In the genomic region with DNA sequence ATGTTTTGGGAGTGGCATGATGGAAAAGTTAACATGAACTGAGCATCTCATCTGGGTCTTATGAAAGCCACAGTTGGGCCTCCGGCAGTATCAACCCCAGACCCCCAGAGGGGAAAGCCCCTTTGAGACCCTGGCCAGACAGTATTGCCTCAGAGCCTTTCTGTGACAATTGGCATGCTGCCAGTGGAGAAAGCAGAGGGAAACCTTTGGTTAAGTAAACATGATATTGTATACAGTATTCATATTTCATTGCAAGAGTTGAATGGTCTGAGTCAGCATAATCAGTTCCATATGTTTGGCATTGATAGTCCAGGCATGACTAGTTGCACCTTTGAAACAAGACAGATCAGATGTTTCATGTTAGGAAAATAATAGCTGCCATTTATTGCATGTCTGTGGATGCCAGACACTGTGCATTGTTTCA, we compare ENCODE assay signal across 15 cellular contexts. TPM values are rescaled to one million over a fixed set of nuclear protein-coding genes. Genes with fewer than 3 reads are reported as not detected.
A peak's percentile ranks its signal among the peaks of the same experiment; 100 is the strongest.
DNase-seq lines count a peak whose midpoint lies in the region; ATAC-seq, FAIRE-seq and TF ChIP-seq lines count a peak whose summit lies in the region.
"Had no signal": no experiment of that assay in that cellular context is flagged by ENCODE, and none has a peak within 500 bp of the region (broad histone marks: within the 10 kb centered on the region; RNA-seq: fewer than 3 reads in every experiment).

No MANE protein-coding gene starts in this region.

- no peak overlapping the region for H3K4me2 ChIP-seq in A549
- no peak overlapping the region for H3K4me2 ChIP-seq in GM23248 (ENCODE audit: unreplicated experiment)
- H3K4me2 ChIP-seq: GM23338 had no signal

- H3K4me3 ChIP-seq in A549 (no peak overlapping the region), GM23248 (no peak overlapping the region), SK-N-MC (peak overlapping the region; percentile 69)
- H3K4me3 ChIP-seq: coronary artery, GM23338, spleen, upper lobe of right lung had no signal

- H3K27me3 ChIP-seq in GM23248 (replicated peaks; ENCODE audit: insufficient read depth), result peaks cover 9% of the 10 kb centered on the region; the same call in 1 of the 2 replicates
- H3K27me3 ChIP-seq: spleen, upper lobe of right lung had no signal

- CTCF ChIA-PET in A549 (lab: Yijun Ruan, JAX), result interaction anchor here (0.7 to 1.8 kb wide), 4 partner anchors 12 to 17 kb away, joined by 3 to 7 read pairs (median 4); no protein-coding TSS in a partner anchor

- H3K27ac ChIP-seq in A549 (no peak overlapping the region), GM23248 (no peak overlapping the region), SK-N-MC (peak overlapping the region; percentile 54; the same call in 1 of the 2 replicates)
- H3K27ac ChIP-seq: coronary artery, spleen had no signal

- H3K36me3 ChIP-seq in GM23248 (ENCODE audit: low read depth) (no peaks in the 10 kb centered on the region), SK-N-MC (ENCODE audit: insufficient read depth, low read length) (no peaks in the 10 kb centered on the region)
- H3K36me3 ChIP-seq: upper lobe of right lung had no signal

- FAIRE-seq in A549 (lab: Jason Lieb, UNC) (no peak), urothelium cell line (lab: Jason Lieb, UNC) (no peak)

- no peak for TF ChIP-seq POLR2A in A549 (IDR thresholded peaks at IDR 0.05; ENCODE audit: low read length)

- no peaks in the 10 kb centered on the region for H3K9me3 ChIP-seq in A549
- H3K9me3 ChIP-seq in GM23248 (ENCODE audit: low read depth), result no peaks in the 10 kb centered on the region
- H3K9me3 ChIP-seq in SK-N-MC (ENCODE audit: low read depth, low read length), result no peaks in the 10 kb centered on the region
- H3K9me3 ChIP-seq: spleen, upper lobe of right lung had no signal

- H2AFZ ChIP-seq in GM23248, result no peak overlapping the region
- H2AFZ ChIP-seq: GM23338 had no signal

- no peaks in the 10 kb centered on the region for H3K79me2 ChIP-seq in GM23248 (ENCODE audit: insufficient read depth)

- H3K9ac ChIP-seq in GM23248 (no peak overlapping the region), SK-N-MC (ENCODE audit: insufficient read length) (peak overlapping the region; percentile 32)

- TF ChIP-seq EP300 in A549 (IDR thresholded peaks at IDR 0.05), result no peak

- no peaks in the 10 kb centered on the region for H3K4me1 ChIP-seq in A549
- H3K4me1 ChIP-seq in GM23248 (ENCODE audit: insufficient read depth), result no peaks in the 10 kb centered on the region

- no peaks in the 10 kb centered on the region for H3K9me2 ChIP-seq in GM23248 (ENCODE audit: insufficient read depth)

- TF ChIP-seq CTCF in A549 (IDR thresholded peaks at IDR 0.05), result no peak

- no peaks in the 10 kb centered on the region for H4K20me1 ChIP-seq in GM23248 (ENCODE audit: insufficient read depth)

- ATAC-seq in A549, result no peak
- no peak for ATAC-seq in HG02885 (IDR thresholded peaks at IDR 0.05; ENCODE audit: poor library complexity, unreplicated experiment)
- ATAC-seq in stimulated activated naive CD8-positive, alpha-beta T cell treated with anti-CD3 and anti-CD28 coated beads, Interleukin-15, Interleukin-2, amounts not matched to agents 100 U/mL and 50 U/mL, for 24 hours, result no peak
- ATAC-seq in HG03432 (IDR thresholded peaks at IDR 0.05; ENCODE audit: unreplicated experiment), result no peak
- ATAC-seq: left ventricle myocardium superior, upper lobe of right lung had no signal

- no peaks in the 10 kb centered on the region for H3F3A ChIP-seq in GM23248 (ENCODE audit: insufficient read depth)

- POLR2A ChIA-PET in A549 (lab: Yijun Ruan, JAX), result no interaction called here

- DNase-seq in A549 (ENCODE audit: low read depth in 1 of 2, low spot score in 1 of 2), result no peak
- DNase-seq in GM23248, result peak; percentile 75
- DNase-seq in SK-N-MC (ENCODE audit: low read depth, low spot score), result peak; percentile 65
- DNase-seq in fibroblast of peridontal ligament (ENCODE audit: extremely low read depth), result peak; percentile 99
- DNase-seq in urothelium cell line (ENCODE audit: low spot score), result no peak
- no peak for DNase-seq in stimulated activated naive CD8-positive, alpha-beta T cell treated with anti-CD3 and anti-CD28 coated beads, Interleukin-15, Interleukin-2, amounts not matched to agents 100 U/mL and 50 U/mL, for 24 hours
- DNase-seq: activated naive CD4-positive, alpha-beta T cell treated with anti-CD3 and anti-CD28 coated beads, Interleukin-2, amount 10 ng/mL, durations not matched to agents 7 days and 5 days; left ventricle myocardium superior; NCI-H146; spleen; upper lobe of right lung had no signal

- WGBS in A549 (ENCODE audit: missing lambda C conversion rate), result 93% methylated on average over 1 of the region's 1 CpG
- WGBS in GM23248 (ENCODE audit: low coverage in 1 of 2, low lambda C conversion rate in 2 of 2, missing lambda C conversion rate in 2 of 2), 2 experiments, result 33 to 38% methylated on average over 1 of the region's 1 CpG

- no peak for TF ChIP-seq RAD21 in A549 (conservative IDR thresholded peaks at IDR 0.05 in 1 of 2, IDR thresholded peaks at IDR 0.05 in 1 of 2)

- in situ Hi-C loops in GM23248 (cut with MboI), result no loop called here

TF ChIP-seq in A549, 52 proteins besides CTCF, POLR2A, EP300 and RAD21:
- TF ChIP-seq GATA3 (IDR thresholded peaks at IDR 0.05; ENCODE audit: borderline replicate concordance) (no peak), MAFK (IDR thresholded peaks at IDR 0.05; ENCODE audit: partially characterized antibody) (peak; percentile 94)

RNA-seq across cellular contexts. Expression of a gene that starts 20.0 kb away (rescaled TPM):
- polyA plus RNA-seq in A549 (2011; rRNA removed) (4.0 and 4.4 TPM in 2 replicates), A549 (2017; fragmentation: RNase III; extraction: RNeasy Plus Mini Kit Qiagen cat#74134 plus additional on column Dnase treatment) (1.0 to 1.4 TPM (median 1.2 TPM) in 3 replicates), GM23248 (2016; fragmentation: Nextera tagmentation; extraction: Ambion mirVana) (not detected in 2 replicates)
- polyA plus RNA-seq in A549 (2012; cell fraction: cytosol; rRNA removed), result 2.4 TPM in 2 replicates
- 2.9 and 4.5 TPM in 2 replicates for polyA plus RNA-seq in A549 (2012; cell fraction: nucleus; rRNA removed)
- 3.7 and 4.6 TPM in 2 replicates for polyA minus RNA-seq in A549 (2011; rRNA and poly(A)+ RNA removed)
- under 0.01 TPM in 1 of 2 replicates, not detected in the other for total RNA-seq in GM23248 (2014; rRNA removed; shearing (Covaris generic))

RNA-seq across cellular contexts. Expression of a gene that starts 34.4 kb away (rescaled TPM):
- polyA plus RNA-seq in A549 (2011; rRNA removed) (66.5 and 79.3 TPM in 2 replicates), A549 (2017; fragmentation: RNase III; extraction: RNeasy Plus Mini Kit Qiagen cat#74134 plus additional on column Dnase treatment) (42.4 to 46.9 TPM (median 45.3 TPM) in 3 replicates), GM23248 (2016; fragmentation: Nextera tagmentation; extraction: Ambion mirVana) (11.3 and 13.5 TPM in 2 replicates)
- 21.4 and 26.0 TPM in 2 replicates for polyA plus RNA-seq in A549 (2012; cell fraction: cytosol; rRNA removed)
- polyA plus RNA-seq in A549 (2012; cell fraction: nucleus; rRNA removed), result 23.8 and 37.1 TPM in 2 replicates
- polyA minus RNA-seq in A549 (2011; rRNA and poly(A)+ RNA removed), result 104 and 126 TPM in 2 replicates
- 26.5 and 35.7 TPM in 2 replicates for total RNA-seq in GM23248 (2014; rRNA removed; shearing (Covaris generic))

Comparison
In these comparisons a context has a peak if more than half of its experiments do, and no peak if none do; other contexts are left out.
1. DNase-seq: peak in GM23248 (single experiment), SK-N-MC (single experiment) and fibroblast of peridontal ligament (single experiment); none in A549 (0 of 2), urothelium cell line (single experiment) and stimulated activated naive CD8-positive, alpha-beta T cell treated with anti-CD3 and anti-CD28 coated beads, Interleukin-15, Interleukin-2, amounts not matched to agents 100 U/mL and 50 U/mL, for 24 hours (single experiment).